Comparison of ENCODE assay signal across 9 cellular contexts in the genomic region with DNA sequence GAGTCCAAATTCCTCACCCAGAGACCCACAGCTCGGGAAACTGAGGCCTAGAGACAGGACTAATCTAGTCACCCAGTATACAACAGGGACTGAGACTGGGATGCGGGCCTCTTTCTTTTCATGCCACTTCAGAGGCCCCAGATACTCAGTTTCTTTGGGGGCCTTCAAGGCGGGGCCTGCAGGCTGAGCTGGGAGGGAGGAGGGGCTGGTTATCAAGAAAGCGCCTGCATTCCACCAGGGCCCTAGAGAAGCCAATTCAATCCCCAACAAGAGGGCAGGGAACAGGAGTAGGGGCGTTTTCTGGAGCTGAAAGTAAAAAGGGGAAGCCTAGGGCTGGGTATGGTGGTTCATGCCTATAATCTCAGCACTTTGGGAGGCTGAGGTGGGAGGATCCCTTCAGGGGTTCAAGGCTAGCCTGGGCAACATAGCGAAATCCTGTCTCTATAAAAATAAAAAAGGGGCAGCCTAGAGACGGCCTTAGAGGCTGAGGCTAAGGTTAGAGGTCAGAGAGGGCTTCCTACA. TPM values are rescaled to one million over a fixed set of nuclear protein-coding genes. Genes with fewer than 3 reads are reported as not detected.
DNase-seq lines count a peak whose midpoint lies in the region; ATAC-seq and TF ChIP-seq lines count a peak whose summit lies in the region.
"Had no signal": no experiment of that assay in that cellular context is flagged by ENCODE, and none has a peak within 500 bp of the region (broad histone marks: within the 10 kb centered on the region; RNA-seq: fewer than 3 reads in every experiment).

No MANE protein-coding gene starts in this region.

- H3K9me3 Mint-ChIP-seq in central memory CD8-positive, alpha-beta T cell = no peaks in the 10 kb centered on the region
- H3K9me3 Mint-ChIP-seq in nephron progenitor cell = no peaks in the 10 kb centered on the region

- no peak for ATAC-seq in central memory CD8-positive, alpha-beta T cell (replicated peaks; ENCODE audit: extremely low read depth, poor library complexity, severe bottlenecking)
- no peak for ATAC-seq in GM19035 (IDR thresholded peaks at IDR 0.05; ENCODE audit: unreplicated experiment)

- POLR2A ChIA-PET in BJ (lab: Charles Lee) = no interaction called here

- no peaks in the 10 kb centered on the region for H3K27me3 ChIP-seq in BJ (ENCODE audit: control insufficient read depth, insufficient read depth, low read length)
- no peaks in the 10 kb centered on the region for H3K27me3 ChIP-seq in BE2C
- H3K27me3 ChIP-seq: adrenal gland had no signal

- no peaks in the 10 kb centered on the region for H3K4me1 ChIP-seq in BE2C

- H3K36me3 ChIP-seq in BJ (ENCODE audit: control insufficient read depth, insufficient read depth, low read length) (peaks cover 32% of the 10 kb centered on the region), BE2C (no peaks in the 10 kb centered on the region)

- H3K4me3 Mint-ChIP-seq in central memory CD8-positive, alpha-beta T cell = peak overlapping the region; percentile 91
- peak overlapping the region; percentile 91 for H3K4me3 Mint-ChIP-seq in nephron progenitor cell

- TF ChIP-seq CTCF in BJ (IDR thresholded peaks at IDR 0.05; ENCODE audit: insufficient read depth, low read depth, low read length) (no peak), nephron progenitor cell (IDR thresholded peaks at IDR 0.05) (no peak), BE2C (IDR thresholded peaks at IDR 0.05; ENCODE audit: low read depth, low read length) (no peak)

- H3K36me3 Mint-ChIP-seq in central memory CD8-positive, alpha-beta T cell (ENCODE audit: insufficient read depth) = peaks cover 40% of the 10 kb centered on the region
- H3K36me3 Mint-ChIP-seq in nephron progenitor cell (ENCODE audit: low read depth) = peaks cover 11% of the 10 kb centered on the region

- peak overlapping the region; percentile 69 for H3K4me3 ChIP-seq in BJ (ENCODE audit: low read depth, low read length)
- peak overlapping the region; percentile 96; the same call in 1 of the 2 replicates for H3K4me3 ChIP-seq in Jurkat, Clone E6-1 (ENCODE audit: low read length)
- H3K4me3 ChIP-seq in BE2C (ENCODE audit: low read depth, low read length) = no peak overlapping the region

- H3K4me1 Mint-ChIP-seq in central memory CD8-positive, alpha-beta T cell = peaks cover 29% of the 10 kb centered on the region
- peaks cover 46% of the 10 kb centered on the region for H3K4me1 Mint-ChIP-seq in nephron progenitor cell

- peak overlapping the region; percentile 93 for H3K27ac Mint-ChIP-seq in central memory CD8-positive, alpha-beta T cell (ENCODE audit: low read depth)
- H3K27ac Mint-ChIP-seq in nephron progenitor cell = no peak overlapping the region

- CTCF ChIA-PET in BJ (lab: Yijun Ruan, JAX) = interaction anchor here (0.6 to 2.8 kb wide), 6 partner anchors 20 to 202 kb away, joined by 3 to 8 read pairs (median 4); a partner anchor contains a TSS

- H3K9me3 ChIP-seq in BE2C = no peaks in the 10 kb centered on the region
- H3K9me3 ChIP-seq: adrenal gland had no signal

- no peaks in the 10 kb centered on the region for H3K27me3 Mint-ChIP-seq in central memory CD8-positive, alpha-beta T cell
- H3K27me3 Mint-ChIP-seq in nephron progenitor cell (ENCODE audit: low read depth, poor library complexity) = peaks cover 4% of the 10 kb centered on the region

- DNase-seq in BJ (ENCODE audit: low read depth) (no peak), nephron progenitor cell (no peak), globus pallidus (ENCODE audit: low spot score) (no peak), BE2C (no peak), AG08396 (ENCODE audit: low spot score) (no peak)
- DNase-seq in Jurkat, Clone E6-1 (ENCODE audit: low read depth, low spot score) = no peak
- no peak for DNase-seq in central memory CD8-positive, alpha-beta T cell (ENCODE audit: low spot score in 2 of 2)

RNA-seq across cellular contexts. Expression of a gene that starts 1.6 kb away (rescaled TPM):
- polyA plus RNA-seq in BJ (2011; rRNA removed) = 3.7 and 7.0 TPM in 2 replicates
- 7.3 and 9.2 TPM in 2 replicates for polyA minus RNA-seq in BJ (2011; rRNA and poly(A)+ RNA removed)
- polyA plus RNA-seq in Jurkat, Clone E6-1 (2012; ENCODE audit: insufficient read depth, insufficient read length) = 11.6 TPM
- 19.9 TPM for polyA plus RNA-seq in BE2C (2012; ENCODE audit: insufficient read depth, insufficient read length, low read depth)

RNA-seq across cellular contexts. Expression of a gene that starts 9.1 kb away (rescaled TPM):
- polyA plus RNA-seq in BJ (2011; rRNA removed) = 16.0 and 18.5 TPM in 2 replicates
- polyA minus RNA-seq in BJ (2011; rRNA and poly(A)+ RNA removed) = 6.9 and 13.9 TPM in 2 replicates
- polyA plus RNA-seq in Jurkat, Clone E6-1 (2012; ENCODE audit: insufficient read depth, insufficient read length) = 12.8 TPM
- polyA plus RNA-seq in BE2C (2012; ENCODE audit: insufficient read depth, insufficient read length, low read depth) = 18.3 TPM

RNA-seq across cellular contexts. Expression of a gene that starts 20.3 kb away (rescaled TPM):
- polyA plus RNA-seq in BJ (2011; rRNA removed) = not detected in 2 replicates
- polyA minus RNA-seq in BJ (2011; rRNA and poly(A)+ RNA removed) = not detected in 2 replicates
- not detected for polyA plus RNA-seq in Jurkat, Clone E6-1 (2012; ENCODE audit: insufficient read depth, insufficient read length)
- not detected for polyA plus RNA-seq in BE2C (2012; ENCODE audit: insufficient read depth, insufficient read length, low read depth)

RNA-seq across cellular contexts. Expression of a gene that starts 37.0 kb away (rescaled TPM):
- polyA plus RNA-seq in BJ (2011; rRNA removed) = 95.3 and 191 TPM in 2 replicates
- 145 and 165 TPM in 2 replicates for polyA minus RNA-seq in BJ (2011; rRNA and poly(A)+ RNA removed)
- 34.9 TPM for polyA plus RNA-seq in Jurkat, Clone E6-1 (2012; ENCODE audit: insufficient read depth, insufficient read length)
- polyA plus RNA-seq in BE2C (2012; ENCODE audit: insufficient read depth, insufficient read length, low read depth) = 73.8 TPM

RNA-seq across cellular contexts. Expression of a gene that starts 56.5 kb away (rescaled TPM):
- not detected in 2 replicates for polyA plus RNA-seq in BJ (2011; rRNA removed)
- not detected in 2 replicates for polyA minus RNA-seq in BJ (2011; rRNA and poly(A)+ RNA removed)
- polyA plus RNA-seq in Jurkat, Clone E6-1 (2012; ENCODE audit: insufficient read depth, insufficient read length) = not detected
- polyA plus RNA-seq in BE2C (2012; ENCODE audit: insufficient read depth, insufficient read length, low read depth) = not detected
